Comparison of ENCODE assay signal across 13 cellular contexts in the genomic region with DNA sequence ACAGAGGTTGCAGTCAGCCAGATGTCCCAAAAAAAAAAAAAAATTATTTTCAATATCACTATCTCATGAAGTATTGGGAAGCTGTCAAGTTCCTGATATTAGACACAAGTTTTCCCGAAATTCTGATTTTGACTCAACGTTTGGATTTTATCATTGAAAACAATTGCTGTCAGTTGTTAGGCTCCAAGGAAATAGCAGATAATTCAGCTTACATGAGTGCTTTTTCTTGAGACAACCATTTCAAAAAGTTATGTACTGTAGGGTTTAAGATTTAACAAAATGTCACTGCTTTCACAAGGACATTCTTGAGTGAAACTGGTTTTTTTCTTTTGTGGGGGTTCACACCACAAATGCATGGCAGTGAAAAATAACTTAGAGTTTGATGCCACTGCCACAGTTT. TPM values are rescaled to one million over a fixed set of nuclear protein-coding genes. Genes with fewer than 3 reads are reported as not detected.
DNase-seq lines count a peak whose midpoint lies in the region; ATAC-seq, FAIRE-seq and TF ChIP-seq lines count a peak whose summit lies in the region.
"Had no signal": no experiment of that assay in that cellular context is flagged by ENCODE, and none has a peak within 500 bp of the region (broad histone marks: within the 10 kb centered on the region; RNA-seq: fewer than 3 reads in every experiment).

No MANE protein-coding gene starts in this region.

- 87% methylated on average over 2 of the region's 2 CpGs for WGBS in A549 (ENCODE audit: missing lambda C conversion rate)
- WGBS in GM12878 (ENCODE audit: insufficient coverage, insufficient replicate concordance, low lambda C conversion rate, missing lambda C conversion rate): 78% methylated on average over 2 of the region's 2 CpGs

- no TSS peak for BruUV-seq in GM12878 (replicated peaks; lab: Mats Ljungman, UMichigan)

- RAD21 ChIA-PET in GM12878 (lab: Charles Lee; ENCODE audit: unreplicated experiment): no interaction called here

- H3K9me3 ChIP-seq in A549: no peaks in the 10 kb centered on the region
- H3K9me3 ChIP-seq in GM12878 (replicated peaks; ENCODE audit: control insufficient read depth, insufficient read depth, low read length): no peaks in the 10 kb centered on the region
- no peaks in the 10 kb centered on the region for H3K9me3 ChIP-seq in osteoblast (ENCODE audit: low read depth, low read length)
- H3K9me3 ChIP-seq: BLaER1 had no signal

- H3K36me3 ChIP-seq in GM12878 (ENCODE audit: control insufficient read depth in 2 of 2, insufficient read depth in 2 of 2, low read length in 1 of 2) (peaks cover 5 to 60% of the 10 kb centered on the region in 2 experiments), osteoblast (ENCODE audit: insufficient read depth, low read length) (peaks cover 94% of the 10 kb centered on the region)

- FAIRE-seq in A549 (lab: Jason Lieb, UNC) (no peak), GM12891 (lab: Jason Lieb, UNC) (no peak), GM12878 (lab: Jason Lieb, UNC) (no peak)

- TF ChIP-seq EP300 in A549 (IDR thresholded peaks at IDR 0.05): no peak
- no peak for TF ChIP-seq EP300 in GM12878 (IDR thresholded peaks at IDR 0.05; ENCODE audit: borderline replicate concordance in 1 of 2, control insufficient read depth in 1 of 2, low read depth in 2 of 2, low read length in 2 of 2)

- TF ChIP-seq CTCF in A549 (IDR thresholded peaks at IDR 0.05) (no peak), GM12878 (IDR thresholded peaks at IDR 0.05 in 2 of 3, conservative IDR thresholded peaks at IDR 0.05 in 1 of 3; ENCODE audit: control insufficient read depth in 2 of 3, extremely low read depth in 1 of 3, insufficient read depth in 1 of 3, low read depth in 3 of 3, low read length in 3 of 3) (no peak), osteoblast (IDR thresholded peaks at IDR 0.05; ENCODE audit: extremely low read depth, low read depth, low read length) (no peak)

- POLR2A ChIA-PET in A549 (lab: Yijun Ruan, JAX) (interaction anchor here (0.6 to 1.4 kb wide), 3 partner anchors 9 to 26 kb away, joined by 3 to 7 read pairs (median 4); partner anchors contain the start of genes SETD5 and THUMPD3), GM12878 (lab: Charles Lee) (interaction anchor here (0.5 to 0.6 kb wide), 3 partner anchors 24 to 220 kb away, joined by 3 read pairs; no protein-coding TSS in a partner anchor)

- TF ChIP-seq RAD21 in A549 (conservative IDR thresholded peaks at IDR 0.05 in 1 of 2, IDR thresholded peaks at IDR 0.05 in 1 of 2): no peak
- TF ChIP-seq RAD21 in GM12878 (IDR thresholded peaks at IDR 0.05; ENCODE audit: insufficient read depth, low read depth, low read length): no peak

- H3K27ac ChIP-seq in A549 (no peak overlapping the region), GM12878 (ENCODE audit: control insufficient read depth, insufficient read depth) (no peak overlapping the region), osteoblast (ENCODE audit: low read depth, low read length) (peak overlapping the region; percentile 25)
- H3K27ac ChIP-seq: BLaER1 had no signal

- no peak for DNase-seq in A549 (ENCODE audit: low read depth in 1 of 2, low spot score in 1 of 2)
- no peak for DNase-seq in GM12891 (ENCODE audit: insufficient read length, low spot score)
- DNase-seq in GM12878 (ENCODE audit: low read depth, low spot score): no peak
- DNase-seq in osteoblast (ENCODE audit: insufficient read length, low spot score, missing footprints): no peak
- no peak for DNase-seq in activated T-cell treated with anti-CD3 and anti-CD28 coated beads for 4 hours
- no peak for DNase-seq in hippocampal formation (lab: John Stamatoyannopoulos, UW)
- DNase-seq: AML-193, Calu3, DMS 273 treated with DMSO at 0.1 percent for 48 hours, GM23248, H9 had no signal

- SMC1A ChIA-PET in GM12878 (lab: Charles Lee; ENCODE audit: uncharacterized antibody, unreplicated experiment): interaction anchor here (0.8 to 1.0 kb wide), 2 partner anchors 16 to 25 kb away, joined by 3 to 4 read pairs; partner anchors contain the start of gene THUMPD3

- peaks cover 40% of the 10 kb centered on the region for H3K79me2 ChIP-seq in GM12878 (ENCODE audit: control insufficient read depth, insufficient read depth, low read length)
- peaks cover 51% of the 10 kb centered on the region for H3K79me2 ChIP-seq in osteoblast (ENCODE audit: insufficient read depth, low read length)

- no peak for ATAC-seq in A549
- ATAC-seq in GM12878: no peak
- ATAC-seq in HG03108 (IDR thresholded peaks at IDR 0.05; ENCODE audit: unreplicated experiment): no peak

- H4K20me1 ChIP-seq in GM12878 (ENCODE audit: control insufficient read depth, insufficient read depth): peaks cover 3% of the 10 kb centered on the region
- peaks cover 31% of the 10 kb centered on the region for H4K20me1 ChIP-seq in osteoblast (ENCODE audit: insufficient read depth, low read length)

- H3K4me1 ChIP-seq in A549 (peaks cover 39% of the 10 kb centered on the region; the same call in 2 of the 3 replicates), GM12878 (ENCODE audit: control insufficient read depth, insufficient read depth, low read length) (no peaks in the 10 kb centered on the region), osteoblast (ENCODE audit: insufficient read depth, low read length) (peaks cover 3% of the 10 kb centered on the region)

- H3K4me2 ChIP-seq in A549 (no peak overlapping the region), GM12878 (ENCODE audit: control insufficient read depth, insufficient read depth) (no peak overlapping the region), osteoblast (ENCODE audit: insufficient read depth, low read length) (no peak overlapping the region)
- H3K4me2 ChIP-seq: BLaER1 had no signal

- CTCF ChIA-PET in A549 (lab: Yijun Ruan, JAX) (interaction anchor here (0.7 kb wide), 1 partner anchor 88 kb away, joined by 3 read pairs; no protein-coding TSS in a partner anchor), GM12878 (lab: Yijun Ruan, JAX) (interaction anchor here (0.5 kb wide), 1 partner anchor 453 kb away, joined by 3 read pairs; no protein-coding TSS in a partner anchor)

- TF ChIP-seq POLR2A in A549 (IDR thresholded peaks at IDR 0.05; ENCODE audit: low read length) (no peak), GM12891 (IDR thresholded peaks at IDR 0.05; ENCODE audit: low read depth, low read length) (no peak), GM12878 (IDR thresholded peaks at IDR 0.05; ENCODE audit: low read depth, low read length) (no peak)

- in situ Hi-C loops in GM12878 (cut with MboI): no loop called here

- H3K9ac ChIP-seq in GM12878 (ENCODE audit: control insufficient read depth, insufficient read depth, low read length): no peak overlapping the region
- H3K9ac ChIP-seq: BLaER1, GM23248 had no signal

- intact Hi-C loops in GM12878 (cut with micrococcal nuclease; ENCODE audit: unreplicated experiment): no loop called here

- H3K4me3 ChIP-seq in A549 (no peak overlapping the region), GM12878 (no peak overlapping the region), osteoblast (ENCODE audit: insufficient read depth, low read length) (no peak overlapping the region)
- H3K4me3 ChIP-seq: BLaER1, GM23248 had no signal

- H3K27me3 ChIP-seq in GM12878 (replicated peaks in 1 of 2; ENCODE audit: control insufficient read depth in 2 of 2, insufficient read depth in 2 of 2, low read length in 1 of 2) (no peaks in the 10 kb centered on the region), osteoblast (ENCODE audit: insufficient read depth, low read length) (no peaks in the 10 kb centered on the region)
- H3K27me3 ChIP-seq: BLaER1 had no signal

- H2AFZ ChIP-seq in GM12878 (ENCODE audit: control insufficient read depth, low read depth, low read length): no peak overlapping the region
- no peak overlapping the region for H2AFZ ChIP-seq in osteoblast (ENCODE audit: low read length)
- H2AFZ ChIP-seq: GM23248 had no signal

RNA-seq across cellular contexts. Expression of gene SETD5, which starts 9.3 kb away (rescaled TPM):
- polyA plus RNA-seq in A549 (2011; rRNA removed): 92.3 and 116 TPM in 2 replicates
- polyA plus RNA-seq in A549 (2012; cell fraction: cytosol; rRNA removed): 27.4 and 36.6 TPM in 2 replicates
- 70.5 and 82.3 TPM in 2 replicates for polyA plus RNA-seq in A549 (2012; cell fraction: nucleus; rRNA removed)
- 41.7 to 46.1 TPM (median 44.2 TPM) in 3 replicates for polyA plus RNA-seq in A549 (2017; fragmentation: RNase III; extraction: RNeasy Plus Mini Kit Qiagen cat#74134 plus additional on column Dnase treatment)
- polyA minus RNA-seq in A549 (2011; rRNA and poly(A)+ RNA removed): 151 and 153 TPM in 2 replicates
- 36.4 TPM for polyA plus RNA-seq in GM12891 (2012; ENCODE audit: low read depth, missing spikeins)
- 719 and 759 TPM in 2 replicates for total RNA-seq in GM12878 (2013; cell fraction: nucleolus; rRNA removed)
- total RNA-seq in GM12878 (2014; rRNA removed): 44.7 and 53.3 TPM in 2 replicates
- total RNA-seq in GM12878 (2014; rRNA removed; fragmentation: Illumina TruSeq; extraction: Trizol): 60.8 and 61.2 TPM in 2 replicates
- 90.1 and 93.5 TPM in 2 replicates for total RNA-seq in GM12878 (2021)
- polyA plus RNA-seq in GM12878 (2011; ENCODE audit: low read depth): 104 TPM
- polyA plus RNA-seq in GM12878 (2011; rRNA removed): 73.3 and 94.0 TPM in 2 replicates
- 60.0 and 80.8 TPM in 2 replicates for polyA plus RNA-seq in GM12878 (2011; cell fraction: cytosol; rRNA removed)
- 252 and 350 TPM in 2 replicates for polyA plus RNA-seq in GM12878 (2011; cell fraction: nucleus; rRNA removed)
- polyA plus RNA-seq in GM12878 (2012): 66.6 and 69.7 TPM in 2 replicates
- polyA plus RNA-seq in GM12878 (2014; fragmentation: Illumina TruSeq; extraction: Trizol): 87.6 and 94.3 TPM in 2 replicates
- 10 to 100 TPM in 1 of 2 experiments, 1 to 10 TPM in 1; 8.2 to 23.0 TPM for polyA plus RNA-seq in GM12878 (2014; fragmentation: Nextera tagmentation; extraction: Ambion mirVana)
- polyA plus RNA-seq in GM12878 (2014; rRNA removed): 55.5 and 57.5 TPM in 2 replicates
- polyA plus RNA-seq in GM12878 (2016; fragmentation: Nextera tagmentation; extraction: Ambion mirVana): 10 to 100 TPM; 46.9 to 50.7 TPM
- 134 and 215 TPM in 2 replicates for polyA minus RNA-seq in GM12878 (2011; rRNA and poly(A)+ RNA removed)
- polyA minus RNA-seq in GM12878 (2011; cell fraction: cytosol; rRNA and poly(A)+ RNA removed): 55.5 and 67.3 TPM in 2 replicates
- polyA minus RNA-seq in GM12878 (2011; cell fraction: nucleus; rRNA and poly(A)+ RNA removed): 205 and 262 TPM in 2 replicates
- total RNA-seq in osteoblast: 103 and 106 TPM in 2 replicates

RNA-seq across cellular contexts. Expression of gene THUMPD3, which starts 25.3 kb away (rescaled TPM):
- polyA plus RNA-seq in A549 (2011; rRNA removed): 86.0 and 93.2 TPM in 2 replicates
- 30.2 and 32.0 TPM in 2 replicates for polyA plus RNA-seq in A549 (2012; cell fraction: cytosol; rRNA removed)
- 15.7 and 22.5 TPM in 2 replicates for polyA plus RNA-seq in A549 (2012; cell fraction: nucleus; rRNA removed)
- 53.9 to 64.4 TPM (median 60.7 TPM) in 3 replicates for polyA plus RNA-seq in A549 (2017; fragmentation: RNase III; extraction: RNeasy Plus Mini Kit Qiagen cat#74134 plus additional on column Dnase treatment)
- 50.7 and 51.4 TPM in 2 replicates for polyA minus RNA-seq in A549 (2011; rRNA and poly(A)+ RNA removed)
- polyA plus RNA-seq in GM12891 (2012; ENCODE audit: low read depth, missing spikeins): 37.6 TPM
- 43.7 and 50.7 TPM in 2 replicates for total RNA-seq in GM12878 (2013; cell fraction: nucleolus; rRNA removed)
- total RNA-seq in GM12878 (2014; rRNA removed): 28.7 and 42.3 TPM in 2 replicates
- 46.7 and 47.4 TPM in 2 replicates for total RNA-seq in GM12878 (2014; rRNA removed; fragmentation: Illumina TruSeq; extraction: Trizol)
- 39.3 and 46.1 TPM in 2 replicates for total RNA-seq in GM12878 (2021)
- 38.5 TPM for polyA plus RNA-seq in GM12878 (2011; ENCODE audit: low read depth)
- polyA plus RNA-seq in GM12878 (2011; rRNA removed): 44.5 and 57.5 TPM in 2 replicates
- 25.4 and 33.5 TPM in 2 replicates for polyA plus RNA-seq in GM12878 (2011; cell fraction: cytosol; rRNA removed)
- polyA plus RNA-seq in GM12878 (2011; cell fraction: nucleus; rRNA removed): 18.2 and 19.4 TPM in 2 replicates
- 32.8 and 44.6 TPM in 2 replicates for polyA plus RNA-seq in GM12878 (2012)
- 43.8 and 54.9 TPM in 2 replicates for polyA plus RNA-seq in GM12878 (2014; fragmentation: Illumina TruSeq; extraction: Trizol)
- polyA plus RNA-seq in GM12878 (2014; fragmentation: Nextera tagmentation; extraction: Ambion mirVana): 10 to 100 TPM; 29.2 to 32.1 TPM
- 25.4 and 31.7 TPM in 2 replicates for polyA plus RNA-seq in GM12878 (2014; rRNA removed)
- polyA plus RNA-seq in GM12878 (2016; fragmentation: Nextera tagmentation; extraction: Ambion mirVana): 10 to 100 TPM; 39.8 to 44.2 TPM
- 68.4 and 126 TPM in 2 replicates for polyA minus RNA-seq in GM12878 (2011; rRNA and poly(A)+ RNA removed)
- polyA minus RNA-seq in GM12878 (2011; cell fraction: cytosol; rRNA and poly(A)+ RNA removed): 21.2 and 24.5 TPM in 2 replicates
- 16.2 and 30.7 TPM in 2 replicates for polyA minus RNA-seq in GM12878 (2011; cell fraction: nucleus; rRNA and poly(A)+ RNA removed)
- 42.1 and 42.7 TPM in 2 replicates for total RNA-seq in osteoblast
